In the genomic region with DNA sequence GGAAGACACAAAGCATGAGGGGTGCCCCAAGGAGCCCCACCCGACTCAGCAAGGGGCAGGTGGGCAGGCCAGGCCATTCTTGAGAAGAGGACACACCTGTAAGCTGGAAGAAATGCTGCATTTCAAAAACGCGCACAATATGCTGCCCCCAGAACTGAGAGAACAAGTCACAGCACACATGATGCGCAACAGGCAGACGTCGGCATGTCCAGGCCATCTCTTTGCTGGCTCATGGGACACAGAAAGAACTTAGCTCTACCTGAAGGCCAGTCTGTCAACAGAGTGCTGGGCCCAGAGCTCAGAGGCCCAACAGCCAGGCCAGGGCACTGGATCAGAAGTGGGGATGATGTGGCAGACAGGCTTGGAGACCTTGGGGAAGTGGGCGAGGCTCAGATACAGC, we compare ENCODE assay signal across 25 cellular contexts. TPM values are rescaled to one million over a fixed set of nuclear protein-coding genes. Genes with fewer than 3 reads are reported as not detected.
"Had no signal": no experiment of that assay in that cellular context is flagged by ENCODE, and none has a peak within 500 bp of the region (broad histone marks: within the 10 kb centered on the region; RNA-seq: fewer than 3 reads in every experiment).

No MANE protein-coding gene starts in this region.

- H3K9me3 Mint-ChIP-seq: activated CD4-positive, alpha-beta T cell treated with anti-CD3 and anti-CD28 coated beads, Interleukin-2, amount 10 ng/mL, durations not matched to agents 7 days and 5 days; activated naive CD4-positive, alpha-beta T cell treated with anti-CD3 and anti-CD28 coated beads, Interleukin-2, amount 50 U/mL, for 24 hours; activated T-cell treated with anti-CD3 and anti-CD28 coated beads, Interleukin-2, amount 50 U/mL, for 24 hours; activated T-helper 2 cell treated with anti-CD3 and anti-CD28 coated beads, Interferon-gamma antibody, Interleukin-2, Interleukin-4, amounts not matched to agents 10 μg/mL and 5 μg/mL and 100 μg/mL, durations not matched to agents 14 hours and 24 hours and 36 hours; brain; T-helper 1 cell treated with Interleukin-12 subunit alpha and Interleukin-12 subunit beta and Interleukin-4 antibody, amounts not matched to agents 30 μg/mL and 1 μg/mL, for 36 hours; T-helper 2 cell treated with Interferon-gamma antibody and Interleukin-4, amounts not matched to agents 5 μg/mL and 100 μg/mL, for 36 hours had no signal

- H3K27ac Mint-ChIP-seq: activated CD4-positive, alpha-beta T cell treated with anti-CD3 and anti-CD28 coated beads, Interleukin-2, amount 10 ng/mL, durations not matched to agents 7 days and 5 days; activated CD8-positive, alpha-beta T cell treated with anti-CD3 and anti-CD28 coated beads, Interleukin-2, amount 10 ng/mL, durations not matched to agents 7 days and 5 days; activated naive CD4-positive, alpha-beta T cell treated with anti-CD3 and anti-CD28 coated beads, Interleukin-2, amount 50 U/mL, for 24 hours; activated T-cell treated with anti-CD3 and anti-CD28 coated beads, Interleukin-2, amount 50 U/mL, for 24 hours; activated T-helper 2 cell treated with anti-CD3 and anti-CD28 coated beads, Interferon-gamma antibody, Interleukin-2, Interleukin-4, amounts not matched to agents 10 μg/mL and 5 μg/mL and 100 μg/mL, durations not matched to agents 14 hours and 24 hours and 36 hours; brain; T-helper 1 cell treated with Interleukin-12 subunit alpha and Interleukin-12 subunit beta and Interleukin-4 antibody, amounts not matched to agents 30 μg/mL and 1 μg/mL, for 36 hours; T-helper 2 cell treated with Interferon-gamma antibody and Interleukin-4, amounts not matched to agents 5 μg/mL and 100 μg/mL, for 36 hours had no signal

- DNase-seq: activated CD4-positive, alpha-beta T cell treated with anti-CD3 and anti-CD28 coated beads, Interleukin-2, amount 10 ng/mL, durations not matched to agents 7 days and 5 days; activated CD4-positive, alpha-beta T cell treated with anti-CD3 and anti-CD28 coated beads, Interleukin-2, amount 50 U/mL, for 48 hours; activated CD8-positive, alpha-beta T cell treated with anti-CD3 and anti-CD28 coated beads, Interleukin-2, amount 10 ng/mL, durations not matched to agents 7 days and 5 days; activated gamma-delta T cell; activated naive CD4-positive, alpha-beta T cell treated with Interleukin-2 at 50 U/mL for 16 hours; activated T-cell treated with anti-CD3 and anti-CD28 coated beads, Interleukin-2, amount 50 U/mL, for 24 hours; anterior cingulate cortex; caudate nucleus; Karpas-422; KBM-7; NCI-H1105; NCI-H1436; NCI-H1694; NCI-H2029; NCI-H345; NCI-H524 treated with DMSO at 0.1 percent for 48 hours; SHP77 treated with DMSO at 0.1 percent for 48 hours; SK-N-SH had no signal

- H3K4me1 Mint-ChIP-seq: activated CD4-positive, alpha-beta T cell treated with anti-CD3 and anti-CD28 coated beads, Interleukin-2, amount 10 ng/mL, durations not matched to agents 7 days and 5 days; activated naive CD4-positive, alpha-beta T cell treated with anti-CD3 and anti-CD28 coated beads, Interleukin-2, amount 50 U/mL, for 24 hours had no signal

- ATAC-seq: activated CD8-positive, alpha-beta T cell treated with anti-CD3 and anti-CD28 coated beads, Interleukin-2, amount 10 ng/mL, durations not matched to agents 7 days and 5 days; Panc1 had no signal

- H3K4me2 ChIP-seq: SK-N-SH had no signal

- H3K9me3 ChIP-seq: SJSA1, SK-N-SH had no signal

- H3K27ac ChIP-seq: SJSA1 had no signal

- H3K27me3 ChIP-seq: SJSA1 had no signal

- H3K27me3 Mint-ChIP-seq: activated CD4-positive, alpha-beta T cell treated with anti-CD3 and anti-CD28 coated beads, Interleukin-2, amount 10 ng/mL, durations not matched to agents 7 days and 5 days; activated naive CD4-positive, alpha-beta T cell treated with anti-CD3 and anti-CD28 coated beads, Interleukin-2, amount 50 U/mL, for 24 hours; activated T-cell treated with anti-CD3 and anti-CD28 coated beads, Interleukin-2, amount 50 U/mL, for 24 hours; brain had no signal

- H3K36me3 Mint-ChIP-seq: activated naive CD4-positive, alpha-beta T cell treated with anti-CD3 and anti-CD28 coated beads, Interleukin-2, amount 50 U/mL, for 24 hours had no signal

- H3K4me3 ChIP-seq: SJSA1 had no signal

- H3K4me3 Mint-ChIP-seq: activated CD4-positive, alpha-beta T cell treated with anti-CD3 and anti-CD28 coated beads, Interleukin-2, amount 10 ng/mL, durations not matched to agents 7 days and 5 days; activated CD8-positive, alpha-beta T cell treated with anti-CD3 and anti-CD28 coated beads, Interleukin-2, amount 10 ng/mL, durations not matched to agents 7 days and 5 days; activated naive CD4-positive, alpha-beta T cell treated with anti-CD3 and anti-CD28 coated beads, Interleukin-2, amount 50 U/mL, for 24 hours; activated T-cell treated with anti-CD3 and anti-CD28 coated beads, Interleukin-2, amount 50 U/mL, for 24 hours; brain; T-helper 1 cell treated with Interleukin-12 subunit alpha and Interleukin-12 subunit beta and Interleukin-4 antibody, amounts not matched to agents 30 μg/mL and 1 μg/mL, for 36 hours; T-helper 2 cell treated with Interferon-gamma antibody and Interleukin-4, amounts not matched to agents 5 μg/mL and 100 μg/mL, for 36 hours had no signal

- H3K9ac ChIP-seq: SK-N-SH had no signal

RNA-seq across cellular contexts. Expression of a gene that starts 18.0 kb away (rescaled TPM):
- total RNA-seq: activated CD4-positive, alpha-beta T cell treated with anti-CD3 and anti-CD28 coated beads, Interleukin-2, amount 10 ng/mL, durations not matched to agents 7 days and 5 days had no signal
